Comparison of ENCODE assay signal across 22 cellular contexts in the genomic region with DNA sequence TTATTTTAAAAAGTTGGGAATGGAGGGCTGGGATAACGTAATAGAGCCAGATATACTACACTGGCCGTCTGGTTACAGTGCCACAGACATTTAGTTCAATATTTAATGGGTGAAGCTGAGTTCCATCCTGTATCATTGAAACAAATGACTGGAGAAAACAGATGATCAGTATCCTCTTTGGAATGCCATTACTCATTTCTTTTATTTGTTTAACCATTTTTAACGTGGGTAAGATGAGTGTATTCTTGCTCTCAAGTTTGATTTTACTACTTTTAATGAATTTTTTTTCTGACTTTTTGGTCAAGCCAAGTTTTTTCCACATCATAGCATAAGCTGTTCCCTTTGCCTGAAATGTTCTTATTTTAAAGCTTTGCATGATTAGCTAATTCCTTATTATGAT. TPM values are rescaled to one million over a fixed set of nuclear protein-coding genes. Genes with fewer than 3 reads are reported as not detected.
DNase-seq lines count a peak whose midpoint lies in the region; ATAC-seq and TF ChIP-seq lines count a peak whose summit lies in the region.
"Had no signal": no experiment of that assay in that cellular context is flagged by ENCODE, and none has a peak within 500 bp of the region (broad histone marks: within the 10 kb centered on the region; RNA-seq: fewer than 3 reads in every experiment).

No MANE protein-coding gene starts in this region.

- H3F3A ChIP-seq in PC-3 (ENCODE audit: low read length, unreplicated experiment) = no peaks in the 10 kb centered on the region

- H3K79me2 ChIP-seq in PC-3 (ENCODE audit: low read length) = no peaks in the 10 kb centered on the region

- no peak overlapping the region for H2AFZ ChIP-seq in PC-3 (ENCODE audit: low read length)

- DNase-seq in HT1080 (ENCODE audit: low read depth) (peak; percentile 64), PC-3 (peak; percentile 47), astrocyte of the spinal cord (ENCODE audit: low read depth, low spot score) (peak; percentile 17), kidney tubule cell (ENCODE audit: low spot score) (peak; percentile 39), NOMO-1 treated with dmso at 0.1 percent for 144 hours (lab: John Stamatoyannopoulos, UW; ENCODE audit: unreplicated experiment) (no peak), NCI-H2171 (lab: John Stamatoyannopoulos, UW) (no peak)
- DNase-seq: 8988T; ACHN; BE2C; C1 segment of cervical spinal cord; Caco-2; Calu3; CD4-positive, CD25-positive, alpha-beta regulatory T cell; CD8-positive, alpha-beta T cell; DMS79 treated with DMSO at 0.1 percent for 48 hours; GF-D8 had no signal

- peak overlapping the region; percentile 33; the same call in 1 of the 2 replicates for H3K4me2 ChIP-seq in PC-3 (ENCODE audit: low read length)
- H3K4me2 ChIP-seq: BLaER1 had no signal

- H3K27me3 ChIP-seq in PC-3 (ENCODE audit: low read length) = no peaks in the 10 kb centered on the region
- H3K27me3 ChIP-seq: BE2C, BLaER1 had no signal

- intact Hi-C loops in PC-3 (cut with micrococcal nuclease) = loop anchor here (10.0 kb wide), 1 partner anchor 1582 kb away; no protein-coding TSS in a partner anchor

- H3K36me3 ChIP-seq in PC-3 (ENCODE audit: low read depth, low read length) = no peaks in the 10 kb centered on the region
- H3K36me3 ChIP-seq: BE2C, BLaER1 had no signal

- BruUV-seq in PC-3 (replicated peaks; lab: Mats Ljungman, UMichigan) = no TSS peak

- no peak overlapping the region for H3K9ac ChIP-seq in PC-3 (ENCODE audit: low read length)
- H3K9ac ChIP-seq: BLaER1 had no signal

- H3K27ac ChIP-seq in PC-3 (ENCODE audit: low read length) = peak overlapping the region; percentile 75
- H3K27ac ChIP-seq: BLaER1 had no signal

- no peak overlapping the region for H3K4me3 ChIP-seq in PC-3 (ENCODE audit: low read length)
- no peak overlapping the region for H3K4me3 ChIP-seq in astrocyte of the spinal cord (ENCODE audit: low read depth, low read length)
- H3K4me3 ChIP-seq: BLaER1 had no signal

- POLR2A ChIA-PET in PC-3 (lab: Charles Lee; ENCODE audit: unreplicated experiment) = no interaction called here

- CTCF ChIA-PET in PC-3 (lab: Charles Lee) = no interaction called here

- H3K4me1 ChIP-seq in PC-3 (ENCODE audit: insufficient read depth, low read length) = peaks cover 26% of the 10 kb centered on the region
- H3K4me1 ChIP-seq: BE2C, Caco-2 had no signal

- H3K9me2 ChIP-seq in PC-3 (replicated peaks; ENCODE audit: low read length) = no peaks in the 10 kb centered on the region

- no peak for ATAC-seq in PC-3
- no peak for ATAC-seq in GM18867 (IDR thresholded peaks at IDR 0.05; ENCODE audit: unreplicated experiment)
- ATAC-seq in GM21381 (IDR thresholded peaks at IDR 0.05; ENCODE audit: unreplicated experiment) = no peak
- ATAC-seq: CD8-positive, alpha-beta T cell had no signal

- no peaks in the 10 kb centered on the region for H3K9me3 ChIP-seq in PC-3 (ENCODE audit: low read length)
- H3K9me3 ChIP-seq: BE2C, BLaER1, Caco-2 had no signal

- no peaks in the 10 kb centered on the region for H4K20me1 ChIP-seq in PC-3 (ENCODE audit: low read length)
- H4K20me1 ChIP-seq: BLaER1 had no signal

- in situ Hi-C loops in astrocyte of the spinal cord (cut with HindIII; ENCODE audit: low sequenced_read_pairs) = no loop called here

- no peak for TF ChIP-seq CTCF in PC-3 (conservative IDR thresholded peaks at IDR 0.05; ENCODE audit: low read depth, low read length)
- TF ChIP-seq CTCF in astrocyte of the spinal cord (IDR thresholded peaks at IDR 0.05; ENCODE audit: low read depth, low read length) = no peak

RNA-seq across cellular contexts. Expression of a gene that starts 53.9 kb away (rescaled TPM):
- 0.13 and 0.27 TPM in 2 replicates for total RNA-seq in HT1080 (2014; rRNA removed; shearing (Covaris generic))
- 0.02 and 0.09 TPM in 2 replicates for polyA plus RNA-seq in HT1080 (2015; cell fraction: cytosol; rRNA removed)
- 0.06 and 0.23 TPM in 2 replicates for polyA plus RNA-seq in HT1080 (2015; cell fraction: nucleus; rRNA removed)
- not detected in 2 replicates for total RNA-seq in PC-3 (2014; rRNA removed)
- total RNA-seq: A673; Caco-2; Calu3; CD4-positive, CD25-positive, alpha-beta regulatory T cell; CD8-positive, alpha-beta T cell had no signal
- polyA plus RNA-seq: AG04450; CD14-positive monocyte; CD4-positive, CD25-positive, alpha-beta regulatory T cell had no signal

Comparison
In these comparisons a context has a peak if more than half of its experiments do, and no peak if none do; other contexts are left out.
1. DNase-seq: peak in HT1080 (single experiment), PC-3 (single experiment), astrocyte of the spinal cord (single experiment) and kidney tubule cell (single experiment); none in NOMO-1 treated with dmso at 0.1 percent for 144 hours (single experiment) and NCI-H2171 (single experiment).